In genomic region chr7:25795824-25796235, GRCh38 we compare ENCODE assay signal across 12 cellular contexts.
DNase-seq lines count a peak whose midpoint lies in the region; ATAC-seq and TF ChIP-seq lines count a peak whose summit lies in the region.
"Had no signal": no experiment of that assay in that cellular context is flagged by ENCODE, and none has a peak within 500 bp of the region (broad histone marks: within the 10 kb centered on the region; RNA-seq: fewer than 3 reads in every experiment).

No MANE protein-coding gene starts in this region.

- H3K9me2 ChIP-seq in MM.1S (replicated peaks; ENCODE audit: insufficient read depth, low read length) = no peaks in the 10 kb centered on the region

- ATAC-seq in sciatic nerve (peak; percentile 82), GM21529 (IDR thresholded peaks at IDR 0.05; ENCODE audit: unreplicated experiment) (no peak)

- no peaks in the 10 kb centered on the region for H3K9me3 ChIP-seq in MM.1S (replicated peaks; ENCODE audit: insufficient read depth, low read length)
- no peaks in the 10 kb centered on the region for H3K9me3 ChIP-seq in CD8-positive, alpha-beta memory T cell (ENCODE audit: low read length)
- no peaks in the 10 kb centered on the region for H3K9me3 ChIP-seq in BE2C

- H3K27ac ChIP-seq in MM.1S (ENCODE audit: low read length) = no peak overlapping the region
- no peak overlapping the region for H3K27ac ChIP-seq in CD8-positive, alpha-beta memory T cell (ENCODE audit: low read depth, low read length)
- no peak overlapping the region for H3K27ac ChIP-seq in dorsolateral prefrontal cortex

- TF ChIP-seq CTCF in AG10803 (conservative IDR thresholded peaks at IDR 0.05; ENCODE audit: low read length) = no peak
- TF ChIP-seq CTCF in MM.1S (IDR thresholded peaks at IDR 0.05; ENCODE audit: low read length) = no peak
- no peak for TF ChIP-seq CTCF in fibroblast of mammary gland (conservative IDR thresholded peaks at IDR 0.05; ENCODE audit: control insufficient read depth, insufficient read depth, low read depth, low read length)
- no peak for TF ChIP-seq CTCF in BE2C (IDR thresholded peaks at IDR 0.05; ENCODE audit: low read depth, low read length)
- no peak for TF ChIP-seq CTCF in dorsolateral prefrontal cortex (IDR thresholded peaks at IDR 0.05 in 54 of 56, conservative IDR thresholded peaks at IDR 0.05 in 2 of 56; ENCODE audit: low read depth in 1 of 56, partially characterized antibody in 56 of 56)

- peak overlapping the region; percentile 89 for H3K4me2 ChIP-seq in MM.1S (ENCODE audit: low read depth, low read length)

- no peaks in the 10 kb centered on the region for H3K36me3 ChIP-seq in MM.1S (replicated peaks; ENCODE audit: insufficient read depth, low read length)
- H3K36me3 ChIP-seq in CD8-positive, alpha-beta memory T cell (ENCODE audit: insufficient read depth, low read length) = no peaks in the 10 kb centered on the region
- no peaks in the 10 kb centered on the region for H3K36me3 ChIP-seq in BE2C

- peak overlapping the region; percentile 91 for H2AFZ ChIP-seq in MM.1S (ENCODE audit: low read length)

- peak; percentile 32 for DNase-seq in AG10803 (ENCODE audit: low read depth)
- peak; percentile 56 for DNase-seq in MM.1S
- peak; percentile 27 for DNase-seq in fibroblast of mammary gland (ENCODE audit: low read depth)
- no peak for DNase-seq in sciatic nerve (ENCODE audit: low spot score)
- DNase-seq in CD8-positive, alpha-beta memory T cell = no peak
- no peak for DNase-seq in BE2C
- DNase-seq in dorsolateral prefrontal cortex = no peak
- DNase-seq: activated CD4-positive, alpha-beta memory T cell treated with anti-CD3 and anti-CD28 coated beads, Interleukin-2, amount 10 ng/mL, durations not matched to agents 7 days and 5 days; activated naive CD4-positive, alpha-beta T cell treated with anti-CD3 and anti-CD28 coated beads for 36 hours had no signal

- H3K4me1 Mint-ChIP-seq in CD8-positive, alpha-beta memory T cell = no peaks in the 10 kb centered on the region
- H3K4me1 Mint-ChIP-seq: activated CD4-positive, alpha-beta memory T cell treated with anti-CD3 and anti-CD28 coated beads, Interleukin-2, amount 10 ng/mL, durations not matched to agents 7 days and 5 days; mesothelial cell of epicardium had no signal

- peaks cover 14 to 45% of the 10 kb centered on the region in 2 donors for H3K27me3 Mint-ChIP-seq in CD8-positive, alpha-beta memory T cell

- H3K9ac ChIP-seq in MM.1S (ENCODE audit: low read length) = no peak overlapping the region

- intact Hi-C loops in sciatic nerve (cut with DNase I) = no loop called here
- intact Hi-C loops in dorsolateral prefrontal cortex (cut with DNase I) = no loop called here

- H3K9me3 Mint-ChIP-seq in CD8-positive, alpha-beta memory T cell = no peaks in the 10 kb centered on the region
- H3K9me3 Mint-ChIP-seq: activated CD4-positive, alpha-beta memory T cell treated with anti-CD3 and anti-CD28 coated beads, Interleukin-2, amount 10 ng/mL, durations not matched to agents 7 days and 5 days; activated naive CD4-positive, alpha-beta T cell treated with anti-CD3 and anti-CD28 coated beads for 36 hours had no signal

- no peaks in the 10 kb centered on the region for H3K36me3 Mint-ChIP-seq in CD8-positive, alpha-beta memory T cell
- H3K36me3 Mint-ChIP-seq: CD14-positive monocyte, mesothelial cell of epicardium had no signal

- no peaks in the 10 kb centered on the region for H3F3A ChIP-seq in MM.1S (ENCODE audit: insufficient read depth, low read length)

- H3K4me3 ChIP-seq in AG10803 (ENCODE audit: low read length) = peak overlapping the region; percentile 11; the same call in 1 of the 2 replicates
- H3K4me3 ChIP-seq in MM.1S (ENCODE audit: low read length) = peak overlapping the region; percentile 47
- H3K4me3 ChIP-seq in fibroblast of mammary gland (ENCODE audit: control insufficient read depth, low read depth, low read length) = no peak overlapping the region
- no peak overlapping the region for H3K4me3 ChIP-seq in CD8-positive, alpha-beta memory T cell (ENCODE audit: low read length)
- no peak overlapping the region for H3K4me3 ChIP-seq in BE2C (ENCODE audit: low read depth, low read length)
- H3K4me3 ChIP-seq in dorsolateral prefrontal cortex = no peak overlapping the region

- CTCF ChIA-PET in CD8-positive, alpha-beta memory T cell (lab: Charles Lee) = interaction anchor here (1.5 kb wide), 1 partner anchor 10 kb away, joined by 3 read pairs; no protein-coding TSS in a partner anchor

- no peaks in the 10 kb centered on the region for H4K20me1 ChIP-seq in MM.1S (ENCODE audit: insufficient read depth, low read length)

- H3K79me2 ChIP-seq in MM.1S (ENCODE audit: low read length) = no peaks in the 10 kb centered on the region

- no peak overlapping the region for H3K4me3 Mint-ChIP-seq in CD8-positive, alpha-beta memory T cell
- H3K4me3 Mint-ChIP-seq: activated CD4-positive, alpha-beta memory T cell treated with anti-CD3 and anti-CD28 coated beads, Interleukin-2, amount 10 ng/mL, durations not matched to agents 7 days and 5 days; activated naive CD4-positive, alpha-beta T cell treated with anti-CD3 and anti-CD28 coated beads for 36 hours; CD14-positive monocyte; mesothelial cell of epicardium had no signal

- H3K4me1 ChIP-seq in MM.1S (ENCODE audit: low read length) = peaks cover 3% of the 10 kb centered on the region; the same call in 1 of the 2 replicates
- H3K4me1 ChIP-seq in CD8-positive, alpha-beta memory T cell (ENCODE audit: insufficient read depth, low read length) = no peaks in the 10 kb centered on the region
- H3K4me1 ChIP-seq in BE2C = no peaks in the 10 kb centered on the region

- POLR2A ChIA-PET in CD8-positive, alpha-beta memory T cell (lab: Charles Lee) = interaction anchor here (0.5 kb wide), 1 partner anchor 1909 kb away, joined by 3 read pairs; no protein-coding TSS in a partner anchor

- no peak overlapping the region for H3K27ac Mint-ChIP-seq in CD8-positive, alpha-beta memory T cell
- H3K27ac Mint-ChIP-seq: activated CD4-positive, alpha-beta memory T cell treated with anti-CD3 and anti-CD28 coated beads, Interleukin-2, amount 10 ng/mL, durations not matched to agents 7 days and 5 days; activated naive CD4-positive, alpha-beta T cell treated with anti-CD3 and anti-CD28 coated beads for 36 hours; CD14-positive monocyte; mesothelial cell of epicardium had no signal

- no peaks in the 10 kb centered on the region for H3K27me3 ChIP-seq in MM.1S (replicated peaks; ENCODE audit: insufficient read depth, low read length)
- no peaks in the 10 kb centered on the region for H3K27me3 ChIP-seq in CD8-positive, alpha-beta memory T cell (ENCODE audit: insufficient read depth, low read length, poor library complexity, severe bottlenecking)
- H3K27me3 ChIP-seq in BE2C = no peaks in the 10 kb centered on the region
- H3K27me3 ChIP-seq in dorsolateral prefrontal cortex = peaks cover 0 to 14% (median 0%) of the 10 kb centered on the region in 45 donors

Comparison
In these comparisons a context has a peak if more than half of its experiments do, and no peak if none do; other contexts are left out.
1. DNase-seq: peak in AG10803 (single experiment), MM.1S (single experiment) and fibroblast of mammary gland (single experiment); none in sciatic nerve (single experiment), CD8-positive, alpha-beta memory T cell (0 of 5), BE2C (single experiment) and dorsolateral prefrontal cortex (0 of 10).
2. H3K4me3 ChIP-seq: peak in AG10803 (single experiment) and MM.1S (single experiment); none in fibroblast of mammary gland (single experiment), CD8-positive, alpha-beta memory T cell (single experiment), BE2C (single experiment) and dorsolateral prefrontal cortex (0 of 59).